Comparison of ENCODE assay signal across 8 cellular contexts in the genomic region with DNA sequence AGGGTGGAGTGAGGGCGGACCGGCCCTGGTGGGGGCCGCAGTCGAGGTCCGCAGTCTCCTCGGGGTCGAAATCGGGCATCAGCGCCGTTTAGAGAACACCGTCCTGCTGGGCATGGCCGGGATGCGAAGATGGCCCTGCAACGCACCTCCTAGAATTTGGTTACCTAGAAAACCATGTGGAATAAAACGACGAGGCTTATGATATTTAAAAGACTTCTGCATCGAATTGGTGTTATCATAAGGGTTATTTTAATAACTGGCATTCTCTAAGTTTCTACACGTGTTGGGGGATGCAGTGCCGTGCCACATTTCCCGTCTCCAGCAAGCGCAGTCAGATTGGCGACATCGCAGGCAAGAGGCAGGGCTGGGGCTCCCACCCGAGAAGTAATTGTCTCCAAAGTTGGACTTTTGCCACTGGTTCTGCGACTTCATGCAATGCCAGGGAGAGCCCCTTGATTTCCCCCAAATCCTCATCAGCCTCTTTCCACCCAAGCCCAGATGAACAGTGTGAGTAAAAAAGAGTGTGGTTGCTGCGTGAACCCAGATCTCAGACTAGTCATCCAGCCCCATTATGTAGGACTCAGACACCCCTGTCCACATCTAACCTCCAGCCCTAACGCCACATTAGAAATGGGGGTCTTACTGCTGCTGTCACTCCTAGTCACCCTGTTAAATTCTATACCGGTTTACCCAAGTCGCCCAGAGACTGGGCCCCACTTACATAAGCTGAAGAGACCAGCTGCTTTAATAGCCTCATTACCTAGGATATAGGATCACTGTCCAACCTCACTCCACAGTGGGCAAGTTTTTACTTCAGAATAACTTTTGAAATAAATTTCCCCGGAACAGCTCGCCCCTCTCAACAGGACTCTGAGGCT. TPM values are rescaled to one million over a fixed set of nuclear protein-coding genes. Genes with fewer than 3 reads are reported as not detected.
A peak's percentile ranks its signal among the peaks of the same experiment; 100 is the strongest.
DNase-seq lines count a peak whose midpoint lies in the region; ATAC-seq and TF ChIP-seq lines count a peak whose summit lies in the region.

No MANE protein-coding gene starts in this region.

- peak overlapping the region; percentile 92 for H3K9ac ChIP-seq in endodermal cell (ENCODE audit: extremely low read depth, low read length, poor library complexity, severe bottlenecking)

- TF ChIP-seq CTCF in endodermal cell (conservative IDR thresholded peaks at IDR 0.05) (no peak), vagina (IDR thresholded peaks at IDR 0.05) (no peak)

- no peaks in the 10 kb centered on the region for H3K27me3 ChIP-seq in endodermal cell (ENCODE audit: control insufficient read depth, insufficient read depth, low read length, poor library complexity, severe bottlenecking)
- H3K27me3 ChIP-seq in vagina: no peaks in the 10 kb centered on the region

- H3K27ac Mint-ChIP-seq in endodermal cell: peak overlapping the region; percentile 88
- H3K27ac Mint-ChIP-seq in natural killer cell treated with Interleukin-12 subunit alpha and Interleukin-12 subunit beta and Interleukin-15 and Interleukin-18, amount 100 ng/mL, for 72 hours: peak overlapping the region; percentile 90 to 96

- peak overlapping the region; percentile 92 for H3K27ac ChIP-seq in endodermal cell (ENCODE audit: low read depth, low read length)
- peak overlapping the region; percentile 100 for H3K27ac ChIP-seq in vagina

- intact Hi-C loops in vagina (cut with DNase I): loop anchor here (5.0 kb wide), 1 partner anchor 222 kb away; a partner anchor contains a TSS

- H3K9me3 ChIP-seq in endodermal cell (ENCODE audit: control insufficient read depth, low read length): no peaks in the 10 kb centered on the region
- H3K9me3 ChIP-seq in vagina: no peaks in the 10 kb centered on the region

- no peaks in the 10 kb centered on the region for H3K36me3 Mint-ChIP-seq in endodermal cell (ENCODE audit: low read depth)
- H3K36me3 Mint-ChIP-seq in natural killer cell treated with Interleukin-12 subunit alpha and Interleukin-12 subunit beta and Interleukin-15 and Interleukin-18, amount 100 ng/mL, for 72 hours: no peaks in the 10 kb centered on the region

- H3K27me3 Mint-ChIP-seq in endodermal cell (ENCODE audit: insufficient read depth): no peaks in the 10 kb centered on the region
- peaks cover 0 to 2% of the 10 kb centered on the region in 2 donors for H3K27me3 Mint-ChIP-seq in natural killer cell treated with Interleukin-12 subunit alpha and Interleukin-12 subunit beta and Interleukin-15 and Interleukin-18, amount 100 ng/mL, for 72 hours

- H3K4me3 Mint-ChIP-seq in endodermal cell: peak overlapping the region; percentile 79
- H3K4me3 Mint-ChIP-seq in natural killer cell treated with Interleukin-12 subunit alpha and Interleukin-12 subunit beta and Interleukin-15 and Interleukin-18, amount 100 ng/mL, for 72 hours: peak overlapping the region; percentile 97

- DNase-seq in activated T-cell treated with anti-CD3 and anti-CD28 coated beads, Interleukin-2, amount 50 U/mL, for 1 hour: peak; percentile 62
- DNase-seq in activated T-cell treated with anti-CD3 and anti-CD28 coated beads for 4 hours: no peak
- DNase-seq in activated CD4-positive, alpha-beta T cell treated with anti-CD3 and anti-CD28 coated beads for 4 hours: peak; percentile 53 to 55
- no peak for DNase-seq in endodermal cell
- DNase-seq in natural killer cell treated with Interleukin-12 subunit alpha and Interleukin-12 subunit beta and Interleukin-15 and Interleukin-18, amount 100 ng/mL, for 72 hours (ENCODE audit: low spot score): peak; percentile 71
- no peak for DNase-seq in vagina (ENCODE audit: extremely low spot score in 2 of 2)
- DNase-seq in NCI-H2107 (lab: John Stamatoyannopoulos, UW): no peak

- H3K36me3 ChIP-seq in endodermal cell (ENCODE audit: control insufficient read depth, insufficient read depth, low read length) (no peaks in the 10 kb centered on the region), vagina (no peaks in the 10 kb centered on the region)

- H3K4me1 ChIP-seq in endodermal cell (ENCODE audit: control insufficient read depth, insufficient read depth, low read length) (peaks cover 9% of the 10 kb centered on the region), vagina (peaks cover 38% of the 10 kb centered on the region)

- H3K4me3 ChIP-seq in endodermal cell (ENCODE audit: low read length): peak overlapping the region; percentile 92
- peak overlapping the region; percentile 61 to 97 for H3K4me3 ChIP-seq in vagina

- WGBS in endodermal cell (ENCODE audit: insufficient coverage in 1 of 2, insufficient read length in 1 of 2), 2 experiments: 30 to 32% methylated on average over 29 to 31 of the region's 31 CpGs

- peak; percentile 30 to 39 for ATAC-seq in natural killer cell treated with Interleukin-12 subunit alpha and Interleukin-12 subunit beta and Interleukin-15 and Interleukin-18, amount 100 ng/mL, for 72 hours
- no peak for ATAC-seq in HG03442 (IDR thresholded peaks at IDR 0.05; ENCODE audit: unreplicated experiment)

- peaks cover 45% of the 10 kb centered on the region for H3K4me1 Mint-ChIP-seq in endodermal cell
- peaks cover 25 to 31% of the 10 kb centered on the region in 2 donors for H3K4me1 Mint-ChIP-seq in natural killer cell treated with Interleukin-12 subunit alpha and Interleukin-12 subunit beta and Interleukin-15 and Interleukin-18, amount 100 ng/mL, for 72 hours (ENCODE audit: low read depth in 2 of 2)

- peak in 1 of 2 donors; percentile 29 for TF ChIP-seq POLR2A in vagina (IDR thresholded peaks at IDR 0.05)

- H3K9me3 Mint-ChIP-seq in endodermal cell: no peaks in the 10 kb centered on the region
- H3K9me3 Mint-ChIP-seq in natural killer cell treated with Interleukin-12 subunit alpha and Interleukin-12 subunit beta and Interleukin-15 and Interleukin-18, amount 100 ng/mL, for 72 hours: no peaks in the 10 kb centered on the region

RNA-seq across cellular contexts. Expression of a gene that starts 0.6 kb away (rescaled TPM):
- 10 to 100 TPM; 13.8 to 19.8 TPM for total RNA-seq in endodermal cell
- 18.1 TPM for polyA plus RNA-seq in endodermal cell (2013, experiment 1 of 2)
- 11.8 TPM for polyA plus RNA-seq in endodermal cell (2013, experiment 2 of 2)
- 1 to 10 TPM; 2.2 to 3.5 TPM for total RNA-seq in natural killer cell treated with Interleukin-12 subunit alpha and Interleukin-12 subunit beta and Interleukin-15 and Interleukin-18, amount 100 ng/mL, for 72 hours
- 12.5 TPM for total RNA-seq in vagina

RNA-seq across cellular contexts. Expression of a gene that starts 40.4 kb away (rescaled TPM):
- total RNA-seq in endodermal cell: under 1 TPM; 0.62 TPM
- 0.11 TPM for polyA plus RNA-seq in endodermal cell (2013, experiment 1 of 2)
- 0.58 TPM for polyA plus RNA-seq in endodermal cell (2013, experiment 2 of 2)
- not detected for total RNA-seq in natural killer cell treated with Interleukin-12 subunit alpha and Interleukin-12 subunit beta and Interleukin-15 and Interleukin-18, amount 100 ng/mL, for 72 hours
- 0.25 TPM for total RNA-seq in vagina

RNA-seq across cellular contexts. Expression of a gene that starts 57.2 kb away (rescaled TPM):
- total RNA-seq in endodermal cell (not detected), vagina (not detected)
- polyA plus RNA-seq in endodermal cell (2013, experiment 1 of 2): not detected
- not detected for polyA plus RNA-seq in endodermal cell (2013, experiment 2 of 2)
- total RNA-seq in natural killer cell treated with Interleukin-12 subunit alpha and Interleukin-12 subunit beta and Interleukin-15 and Interleukin-18, amount 100 ng/mL, for 72 hours: not detected

Comparison
In these comparisons a context has a peak if more than half of its experiments do, and no peak if none do; other contexts are left out.
1. DNase-seq: peak in activated T-cell treated with anti-CD3 and anti-CD28 coated beads, Interleukin-2, amount 50 U/mL, for 1 hour (single experiment), activated CD4-positive, alpha-beta T cell treated with anti-CD3 and anti-CD28 coated beads for 4 hours (2 of 2) and natural killer cell treated with Interleukin-12 subunit alpha and Interleukin-12 subunit beta and Interleukin-15 and Interleukin-18, amount 100 ng/mL, for 72 hours (single experiment); none in activated T-cell treated with anti-CD3 and anti-CD28 coated beads for 4 hours (single experiment), endodermal cell (single experiment), vagina (0 of 2) and NCI-H2107 (single experiment).